27 cellular contexts compared by ENCODE assay signal in genomic region chr9:78902051-78902450, GRCh38.
DNase-seq lines count a peak whose midpoint lies in the region; ATAC-seq and TF ChIP-seq lines count a peak whose summit lies in the region.
"Had no signal": no experiment of that assay in that cellular context is flagged by ENCODE, and none has a peak within 500 bp of the region (broad histone marks: within the 10 kb centered on the region; RNA-seq: fewer than 3 reads in every experiment).

No MANE protein-coding gene starts in this region.

- no peak overlapping the region for H3K18ac ChIP-seq in IMR-90 (ENCODE audit: low read depth, low read length)

- in situ Hi-C loops in IMR-90 (cut with MboI; ENCODE audit: low sequenced_read_pairs), result no loop called here

- no peaks in the 10 kb centered on the region for H3K27me3 Mint-ChIP-seq in osteocyte (ENCODE audit: unreplicated experiment)
- H3K27me3 Mint-ChIP-seq: CD4-positive, alpha-beta memory T cell; CD4-positive, CD25-positive, alpha-beta regulatory T cell had no signal

- H3K36me3 ChIP-seq in ACC112 (ENCODE audit: insufficient read depth, low read length), result no peaks in the 10 kb centered on the region
- no peaks in the 10 kb centered on the region for H3K36me3 ChIP-seq in IMR-90 (ENCODE audit: control insufficient read depth, insufficient read depth, low read length)
- no peaks in the 10 kb centered on the region for H3K36me3 ChIP-seq in SJCRH30
- H3K36me3 ChIP-seq: BE2C, BLaER1 had no signal

- H3K9me1 ChIP-seq in IMR-90 (ENCODE audit: insufficient read depth, low read length), result no peaks in the 10 kb centered on the region

- H3K27ac Mint-ChIP-seq in osteocyte (ENCODE audit: unreplicated experiment), result peak overlapping the region; percentile 45
- H3K27ac Mint-ChIP-seq: CD14-positive monocyte; CD4-positive, alpha-beta memory T cell; CD4-positive, CD25-positive, alpha-beta regulatory T cell had no signal

- H3K9me3 ChIP-seq in IMR-90 (ENCODE audit: control insufficient read depth, insufficient read depth, low read length), result no peaks in the 10 kb centered on the region
- no peaks in the 10 kb centered on the region for H3K9me3 ChIP-seq in SJCRH30 (replicated peaks)
- H3K9me3 ChIP-seq: BE2C, BLaER1 had no signal

- no peak for TF ChIP-seq POLR2A in IMR-90 (IDR thresholded peaks at IDR 0.05; ENCODE audit: low read depth, low read length)

- TF ChIP-seq CTCF in IMR-90 (conservative IDR thresholded peaks at IDR 0.05; ENCODE audit: low read depth, low read length) (no peak), osteocyte (IDR thresholded peaks at IDR 0.05) (no peak)

- H2BK15ac ChIP-seq in IMR-90 (ENCODE audit: low read depth, low read length), result no peak overlapping the region

- BruUV-seq in IMR-90 (replicated peaks; lab: Mats Ljungman, UMichigan), result no TSS peak

- no peak overlapping the region for H3K14ac ChIP-seq in IMR-90 (replicated peaks; ENCODE audit: low read depth, low read length)

- peak overlapping the region; percentile 4 for H2AFZ ChIP-seq in ACC112 (ENCODE audit: low read length, unreplicated experiment)
- no peak overlapping the region for H2AFZ ChIP-seq in IMR-90 (replicated peaks; ENCODE audit: low read length, poor library complexity)

- H3K56ac ChIP-seq in IMR-90 (ENCODE audit: extremely low read depth, insufficient read depth, low read length), result no peak overlapping the region

- no peak overlapping the region for H4K5ac ChIP-seq in IMR-90 (ENCODE audit: low read depth, low read length)

- CTCF ChIA-PET in IMR-90 (lab: Yijun Ruan, JAX), result no interaction called here

- dilution Hi-C loops in IMR-90 (cut with HindIII; ENCODE audit: low sequenced_read_pairs, unreplicated experiment), result no loop called here

- H3K4me1 Mint-ChIP-seq in osteocyte (ENCODE audit: unreplicated experiment), result peaks cover 28% of the 10 kb centered on the region
- H3K4me1 Mint-ChIP-seq: CD14-positive monocyte; CD4-positive, alpha-beta memory T cell; CD4-positive, CD25-positive, alpha-beta regulatory T cell; CD8-positive, alpha-beta memory T cell had no signal

- POLR2A ChIA-PET in IMR-90 (lab: Charles Lee; ENCODE audit: unreplicated experiment), result no interaction called here

- H2BK120ac ChIP-seq in IMR-90 (ENCODE audit: low read depth, low read length), result peak overlapping the region; percentile 25; the same call in 1 of the 2 replicates

- H4K91ac ChIP-seq in IMR-90 (ENCODE audit: insufficient read depth, low read depth, low read length), result no peak overlapping the region

- peaks cover 25% of the 10 kb centered on the region for H3K4me1 ChIP-seq in ACC112 (ENCODE audit: control insufficient read depth, insufficient read depth, low read length, unreplicated experiment)
- H3K4me1 ChIP-seq in IMR-90 (ENCODE audit: control insufficient read depth, insufficient read depth, low read length), result peaks cover 6% of the 10 kb centered on the region; the same call in 1 of the 2 replicates
- H3K4me1 ChIP-seq in SJCRH30, result peaks cover 5% of the 10 kb centered on the region; the same call in 1 of the 2 replicates
- H3K4me1 ChIP-seq: A549, BE2C, BLaER1 had no signal

- intact Hi-C loops in IMR-90 (cut with micrococcal nuclease), result no loop called here

- H3K27ac ChIP-seq in ACC112 (ENCODE audit: low read depth, low read length) (no peak overlapping the region), IMR-90 (ENCODE audit: insufficient read depth, low read length) (no peak overlapping the region), SJCRH30 (peak overlapping the region; percentile 6; the same call in 1 of the 2 replicates)
- H3K27ac ChIP-seq: 22Rv1, A549, BLaER1 had no signal

- no peaks in the 10 kb centered on the region for H3K9me3 Mint-ChIP-seq in osteocyte (ENCODE audit: unreplicated experiment)

- H3K79me2 ChIP-seq in ACC112 (ENCODE audit: control insufficient read depth, insufficient read depth, low read length, unreplicated experiment), result no peaks in the 10 kb centered on the region

- no peak overlapping the region for H3K4me2 ChIP-seq in IMR-90 (ENCODE audit: low read depth, low read length)
- H3K4me2 ChIP-seq: A549, BLaER1 had no signal

- H3K4me3 ChIP-seq in ACC112 (ENCODE audit: low read depth, low read length), result no peak overlapping the region
- no peak overlapping the region for H3K4me3 ChIP-seq in IMR-90 (ENCODE audit: insufficient read depth, low read depth, low read length)
- no peak overlapping the region for H3K4me3 ChIP-seq in SJCRH30
- H3K4me3 ChIP-seq: A549, BLaER1, GM12878 had no signal

- no peak overlapping the region; the same call in 1 of the 2 replicates for H2BK20ac ChIP-seq in IMR-90 (ENCODE audit: low read depth, low read length)

- no peak overlapping the region for H2AK9ac ChIP-seq in IMR-90 (replicated peaks; ENCODE audit: low read depth, low read length, poor library complexity)

- H3K4ac ChIP-seq in IMR-90 (ENCODE audit: low read depth, low read length), result no peak overlapping the region

- no peak overlapping the region for H3K4me3 Mint-ChIP-seq in osteocyte (ENCODE audit: unreplicated experiment)
- H3K4me3 Mint-ChIP-seq: CD14-positive monocyte; CD4-positive, alpha-beta memory T cell; CD4-positive, CD25-positive, alpha-beta regulatory T cell; CD8-positive, alpha-beta memory T cell had no signal

- H3K27me3 ChIP-seq in ACC112 (ENCODE audit: insufficient read depth, low read length) (no peaks in the 10 kb centered on the region), IMR-90 (ENCODE audit: control insufficient read depth, insufficient read depth, low read length) (no peaks in the 10 kb centered on the region), SJCRH30 (no peaks in the 10 kb centered on the region)
- H3K27me3 ChIP-seq: BE2C, BLaER1 had no signal

- H4K8ac ChIP-seq in IMR-90 (ENCODE audit: low read depth in 2 of 2, low read length in 2 of 2), result no peak overlapping the region

- no peaks in the 10 kb centered on the region for H4K20me1 ChIP-seq in IMR-90 (ENCODE audit: insufficient read depth, low read length)
- H4K20me1 ChIP-seq: BLaER1 had no signal

- no peak overlapping the region for H3K23ac ChIP-seq in IMR-90 (ENCODE audit: low read depth, low read length)

- no peak overlapping the region for H2BK5ac ChIP-seq in IMR-90 (ENCODE audit: low read depth, low read length, poor library complexity, severe bottlenecking)

- no peak for TF ChIP-seq RAD21 in IMR-90 (IDR thresholded peaks at IDR 0.05; ENCODE audit: low read length)

- ATAC-seq in IMR-90 (ENCODE audit: low read depth) (no peak), GM19397 (IDR thresholded peaks at IDR 0.05; ENCODE audit: unreplicated experiment) (no peak)
- ATAC-seq: A549, GM12878 had no signal

- H2AK5ac ChIP-seq in IMR-90 (ENCODE audit: low read depth, low read length), result no peak overlapping the region

- H3K9ac ChIP-seq in IMR-90 (ENCODE audit: low read depth, low read length), result no peak overlapping the region
- H3K9ac ChIP-seq: BLaER1 had no signal

- H3K79me1 ChIP-seq in IMR-90 (ENCODE audit: low read depth in 1 of 2, low read length in 2 of 2), result no peaks in the 10 kb centered on the region

- DNase-seq in IMR-90 (no peak), SJCRH30 (peak in 1 of 2 experiments; percentile 51), osteocyte (ENCODE audit: extremely low spot score, unreplicated experiment) (no peak), NOMO-1 treated with dmso at 0.1 percent for 144 hours (lab: John Stamatoyannopoulos, UW; ENCODE audit: unreplicated experiment) (no peak), NCI-H446 treated with DMSO at 0.1 percent for 48 hours (lab: John Stamatoyannopoulos, UW) (no peak), kidney tubule cell (ENCODE audit: low spot score) (no peak)
- DNase-seq: ACHN; BE2C; C1 segment of cervical spinal cord; CD4-positive, alpha-beta memory T cell; CD4-positive, CD25-positive, alpha-beta regulatory T cell; CD8-positive, alpha-beta memory T cell; COR-L47; DMS 273 treated with DMSO at 0.1 percent for 48 hours; DMS153; DMS53; DMS79; DND-41; EL; GDM1 had no signal

- H3K36me3 Mint-ChIP-seq in osteocyte (ENCODE audit: unreplicated experiment), result no peaks in the 10 kb centered on the region
- H3K36me3 Mint-ChIP-seq: CD14-positive monocyte; CD4-positive, alpha-beta memory T cell; CD4-positive, CD25-positive, alpha-beta regulatory T cell; CD8-positive, alpha-beta memory T cell had no signal

- WGBS in IMR-90 (ENCODE audit: extremely low coverage in 2 of 2, insufficient read length in 1 of 2), 2 experiments, result no CpG with 5 or more reads among the region's 2 CpGs

TF ChIP-seq in IMR-90, 13 proteins besides CTCF, POLR2A, EP300 and RAD21:
- TF ChIP-seq NFE2L2 (IDR thresholded peaks at IDR 0.05; ENCODE audit: low read depth, low read length) (no peak), RFX5 (IDR thresholded peaks at IDR 0.05; ENCODE audit: low read depth, low read length) (no peak), FOS (IDR thresholded peaks at IDR 0.05; ENCODE audit: low read depth, low read length) (no peak)
